13 cellular contexts compared by ENCODE assay signal in genomic region chr5:128777052-128777451, GRCh38.
DNase-seq lines count a peak whose midpoint lies in the region; ATAC-seq and TF ChIP-seq lines count a peak whose summit lies in the region.
"Had no signal": no experiment of that assay in that cellular context is flagged by ENCODE, and none has a peak within 500 bp of the region (broad histone marks: within the 10 kb centered on the region; RNA-seq: fewer than 3 reads in every experiment).

No MANE protein-coding gene starts in this region.

- no peaks in the 10 kb centered on the region for H3K79me1 ChIP-seq in mesenchymal stem cell (replicated peaks; ENCODE audit: low read length, poor library complexity, severe bottlenecking)

- H3K9ac ChIP-seq in mesenchymal stem cell (ENCODE audit: low read length): no peak overlapping the region

- TF ChIP-seq CTCF in thyroid gland (IDR thresholded peaks at IDR 0.05): no peak

- H3K4me3 Mint-ChIP-seq in activated naive CD4-positive, alpha-beta T cell treated with anti-CD3 and anti-CD28 coated beads for 36 hours: no peak overlapping the region
- H3K4me3 Mint-ChIP-seq: activated CD4-positive, alpha-beta memory T cell treated with anti-CD3 and anti-CD28 coated beads, Interleukin-2, amount 10 ng/mL, durations not matched to agents 7 days and 5 days; naive thymus-derived CD8-positive, alpha-beta T cell had no signal

- H3K27me3 Mint-ChIP-seq in activated naive CD4-positive, alpha-beta T cell treated with anti-CD3 and anti-CD28 coated beads for 36 hours (ENCODE audit: low read depth): no peaks in the 10 kb centered on the region

- H3K23ac ChIP-seq in mesenchymal stem cell (ENCODE audit: low read length in 2 of 2): no peak overlapping the region

- no peak overlapping the region for H4K91ac ChIP-seq in mesenchymal stem cell (ENCODE audit: low read length)

- no peak overlapping the region for H2BK5ac ChIP-seq in mesenchymal stem cell (ENCODE audit: low read depth, low read length, poor library complexity, severe bottlenecking)

- no peaks in the 10 kb centered on the region for H3K36me3 Mint-ChIP-seq in activated naive CD4-positive, alpha-beta T cell treated with anti-CD3 and anti-CD28 coated beads for 36 hours (ENCODE audit: low read depth)
- H3K36me3 Mint-ChIP-seq: naive thymus-derived CD8-positive, alpha-beta T cell had no signal

- no peak overlapping the region for H3K4ac ChIP-seq in mesenchymal stem cell (ENCODE audit: low read depth in 1 of 2, low read length in 2 of 2)

- H3K9me3 ChIP-seq in thyroid gland (no peaks in the 10 kb centered on the region), mesenchymal stem cell (ENCODE audit: control insufficient read depth, low read length) (no peaks in the 10 kb centered on the region)
- H3K9me3 ChIP-seq: MG63 had no signal

- peaks cover 15% of the 10 kb centered on the region for H3K4me1 Mint-ChIP-seq in activated naive CD4-positive, alpha-beta T cell treated with anti-CD3 and anti-CD28 coated beads for 36 hours (ENCODE audit: low read depth)

- no peak overlapping the region for H3K27ac Mint-ChIP-seq in activated naive CD4-positive, alpha-beta T cell treated with anti-CD3 and anti-CD28 coated beads for 36 hours
- H3K27ac Mint-ChIP-seq: activated CD4-positive, alpha-beta memory T cell treated with anti-CD3 and anti-CD28 coated beads, Interleukin-2, amount 10 ng/mL, durations not matched to agents 7 days and 5 days; naive thymus-derived CD8-positive, alpha-beta T cell had no signal

- H3K4me1 ChIP-seq in thyroid gland: no peaks in the 10 kb centered on the region
- no peaks in the 10 kb centered on the region for H3K4me1 ChIP-seq in mesenchymal stem cell (ENCODE audit: control insufficient read depth, insufficient read depth, low read depth, low read length)

- intact Hi-C loops in activated naive CD4-positive, alpha-beta T cell treated with anti-CD3 and anti-CD28 coated beads for 36 hours (cut with micrococcal nuclease): loop anchor here (1.0 kb wide), 1 partner anchor 317 kb away; the partner anchor contains the start of gene ISOC1
- intact Hi-C loops in thyroid gland (cut with DNase I): no loop called here

- H2BK12ac ChIP-seq in mesenchymal stem cell (ENCODE audit: low read length in 2 of 2): no peak overlapping the region

- H3K14ac ChIP-seq in mesenchymal stem cell (ENCODE audit: low read length in 2 of 2): no peak overlapping the region

- H3K27me3 ChIP-seq in thyroid gland (no peaks in the 10 kb centered on the region), mesenchymal stem cell (ENCODE audit: control insufficient read depth in 1 of 2, insufficient read depth in 1 of 2, low read length in 2 of 2) (no peaks in the 10 kb centered on the region)
- H3K27me3 ChIP-seq: MG63 had no signal

- ATAC-seq in GM21723 (IDR thresholded peaks at IDR 0.05; ENCODE audit: unreplicated experiment) (peak; percentile 93), HG03280 (IDR thresholded peaks at IDR 0.05; ENCODE audit: unreplicated experiment) (peak; percentile 92)
- ATAC-seq: naive thymus-derived CD8-positive, alpha-beta T cell had no signal

- 93 to 96% methylated on average over 1 of the region's 1 CpG for WGBS in thyroid gland, 2 donors
- 95% methylated on average over 1 of the region's 1 CpG for WGBS in mesenchymal stem cell

- CTCF ChIA-PET in activated naive CD4-positive, alpha-beta T cell treated with anti-CD3 and anti-CD28 coated beads for 36 hours (lab: Charles Lee): no interaction called here

- no peaks in the 10 kb centered on the region for H3K9me3 Mint-ChIP-seq in activated naive CD4-positive, alpha-beta T cell treated with anti-CD3 and anti-CD28 coated beads for 36 hours
- H3K9me3 Mint-ChIP-seq: activated CD4-positive, alpha-beta memory T cell treated with anti-CD3 and anti-CD28 coated beads, Interleukin-2, amount 10 ng/mL, durations not matched to agents 7 days and 5 days had no signal

- H3K4me3 ChIP-seq in thyroid gland (replicated peaks in 1 of 3) (no peak overlapping the region), mesenchymal stem cell (ENCODE audit: insufficient read depth in 1 of 2, low read depth in 1 of 2, low read length in 2 of 2) (no peak overlapping the region)
- H3K4me3 ChIP-seq: MG63 had no signal

- H2AFZ ChIP-seq in mesenchymal stem cell (ENCODE audit: low read depth, low read length): no peak overlapping the region

- H2BK120ac ChIP-seq in mesenchymal stem cell (ENCODE audit: low read depth, low read length): no peak overlapping the region

- no peak overlapping the region for H2BK15ac ChIP-seq in mesenchymal stem cell (ENCODE audit: low read depth, poor library complexity, severe bottlenecking)

- H3K27ac ChIP-seq in thyroid gland (no peak overlapping the region), mesenchymal stem cell (ENCODE audit: low read length, poor library complexity, severe bottlenecking) (no peak overlapping the region)

- no peak overlapping the region for H4K8ac ChIP-seq in mesenchymal stem cell (ENCODE audit: low read length)

- no peak for TF ChIP-seq POLR2A in thyroid gland (IDR thresholded peaks at IDR 0.05)

- H3K36me3 ChIP-seq in thyroid gland (no peaks in the 10 kb centered on the region), mesenchymal stem cell (ENCODE audit: control insufficient read depth in 1 of 2, insufficient read depth in 2 of 2, low read depth in 1 of 2, low read length in 2 of 2) (no peaks in the 10 kb centered on the region)
- H3K36me3 ChIP-seq: MG63 had no signal

- no peak overlapping the region for H3K4me2 ChIP-seq in mesenchymal stem cell (ENCODE audit: low read length, poor library complexity, severe bottlenecking)

- H3K18ac ChIP-seq in mesenchymal stem cell (ENCODE audit: low read depth in 1 of 2, low read length in 2 of 2): no peak overlapping the region

- peak; percentile 4 for DNase-seq in activated naive CD4-positive, alpha-beta T cell treated with anti-CD3 and anti-CD28 coated beads for 36 hours
- no peak for DNase-seq in activated naive CD4-positive, alpha-beta T cell treated with anti-CD3 and anti-CD28 coated beads, Interleukin-2, amount 50 U/mL, for 16 hours
- peak; percentile 36 to 45 for DNase-seq in lung microvascular endothelial cell (ENCODE audit: low read depth in 2 of 2)
- no peak for DNase-seq in thyroid gland
- DNase-seq in mesenchymal stem cell: no peak
- DNase-seq in hypothalamus (lab: John Stamatoyannopoulos, UW): no peak
- DNase-seq: activated CD4-positive, alpha-beta memory T cell treated with anti-CD3 and anti-CD28 coated beads, Interleukin-2, amount 10 ng/mL, durations not matched to agents 7 days and 5 days; hippocampal formation; MG63; naive thymus-derived CD8-positive, alpha-beta T cell; trophoblast cell had no signal

- H2AK5ac ChIP-seq in mesenchymal stem cell (ENCODE audit: low read length, severe bottlenecking): no peak overlapping the region

Comparison
In these comparisons a context has a peak if more than half of its experiments do, and no peak if none do; other contexts are left out.
1. DNase-seq: peak in activated naive CD4-positive, alpha-beta T cell treated with anti-CD3 and anti-CD28 coated beads for 36 hours (single experiment) and lung microvascular endothelial cell (2 of 2); none in activated naive CD4-positive, alpha-beta T cell treated with anti-CD3 and anti-CD28 coated beads, Interleukin-2, amount 50 U/mL, for 16 hours (single experiment), thyroid gland (0 of 2), mesenchymal stem cell (single experiment) and hypothalamus (0 of 51).